8 cellular contexts compared by ENCODE assay signal in genomic region chr1:203650012-203650836, GRCh38. TPM values are rescaled to one million over a fixed set of nuclear protein-coding genes. Genes with fewer than 3 reads are reported as not detected.
DNase-seq lines count a peak whose midpoint lies in the region; ATAC-seq and TF ChIP-seq lines count a peak whose summit lies in the region.

No MANE protein-coding gene starts in this region.

- peak; percentile 42 for ATAC-seq in GM19035 (IDR thresholded peaks at IDR 0.05; ENCODE audit: unreplicated experiment)
- peak; percentile 39 for ATAC-seq in HG03520 (IDR thresholded peaks at IDR 0.05; ENCODE audit: unreplicated experiment)
- peak; percentile 89 for ATAC-seq in body of pancreas

- no peaks in the 10 kb centered on the region for H3K9me3 ChIP-seq in body of pancreas

- H3K27me3 ChIP-seq in ACC112 (ENCODE audit: insufficient read depth, low read length) (no peaks in the 10 kb centered on the region), body of pancreas (no peaks in the 10 kb centered on the region)

- no peak overlapping the region for H2AFZ ChIP-seq in ACC112 (ENCODE audit: low read length, unreplicated experiment)

- 3 to 20% methylated on average over 11 to 42 of the region's 42 CpGs for WGBS in body of pancreas, 2 donors

- H3K4me1 ChIP-seq in ACC112 (ENCODE audit: control insufficient read depth, insufficient read depth, low read length, unreplicated experiment) (peaks cover 22% of the 10 kb centered on the region), body of pancreas (peaks cover 37% of the 10 kb centered on the region)

- H3K4me3 ChIP-seq in ACC112 (ENCODE audit: low read depth, low read length) (0 out of 2 replicates have a peak overlapping the region, but pooled peaks have one; percentile 1), body of pancreas (no peak overlapping the region)

- peak; percentile 87 for DNase-seq in T-helper 22 cell (ENCODE audit: low read depth)
- DNase-seq in body of pancreas, result peak; percentile 83 to 92 (median 92)
- peak; percentile 67 for DNase-seq in kidney tubule cell (ENCODE audit: low spot score)
- peak in 2 of 3 experiments; percentile 38 to 66 for DNase-seq in stimulated activated CD4-positive, alpha-beta T cell treated with anti-CD3 and anti-CD28 coated beads, TNF-alpha, amount 100 ng/mL, for 24 hours (ENCODE audit: low read depth in 3 of 3)
- DNase-seq in hepatic stellate cell (ENCODE audit: low spot score), result no peak

- H3K36me3 ChIP-seq in ACC112 (ENCODE audit: insufficient read depth, low read length) (no peaks in the 10 kb centered on the region), body of pancreas (replicated peaks in 1 of 2; ENCODE audit: insufficient read depth in 1 of 2, low read depth in 2 of 2) (no peaks in the 10 kb centered on the region)

- TF ChIP-seq CTCF in body of pancreas (IDR thresholded peaks at IDR 0.05), result peak in 4 of 7 experiments; percentile 3 to 30 (median 13)

- H3K27ac ChIP-seq in ACC112 (ENCODE audit: low read depth, low read length), result no peak overlapping the region
- H3K27ac ChIP-seq in body of pancreas, result peak overlapping the region; percentile 92 to 98 (median 96)

- peak; percentile 44 to 82 (median 76) for TF ChIP-seq POLR2A in body of pancreas (IDR thresholded peaks at IDR 0.05)

- H3K79me2 ChIP-seq in ACC112 (ENCODE audit: control insufficient read depth, insufficient read depth, low read length, unreplicated experiment), result peaks cover 71% of the 10 kb centered on the region

- intact Hi-C loops in body of pancreas (cut with DNase I), result no loop called here

RNA-seq across cellular contexts. Expression of gene ATP2B4, which starts 23.6 kb away (rescaled TPM):
- 10 to 100 TPM; 27.5 to 31.3 TPM for total RNA-seq in body of pancreas

Comparison
In these comparisons a context has a peak if more than half of its experiments do, and no peak if none do; other contexts are left out.
1. ATAC-seq: peak in every context shown above with its lines; median percentile 89 in body of pancreas; 42 in GM19035; 39 in HG03520.